Comparison of ENCODE assay signal across 18 cellular contexts in genomic region chr4:189835505-189835904, GRCh38.
"Had no signal": no experiment of that assay in that cellular context is flagged by ENCODE, and none has a peak within 500 bp of the region (broad histone marks: within the 10 kb centered on the region; RNA-seq: fewer than 3 reads in every experiment).

No MANE protein-coding gene starts in this region.

- FAIRE-seq: endometrium, small intestine had no signal

- H3K4me1 ChIP-seq: gastroesophageal sphincter, stomach, transverse colon had no signal

- H3K4me3 ChIP-seq: gastroesophageal sphincter, stomach, thoracic aorta, transverse colon had no signal

- H3K36me3 ChIP-seq: gastroesophageal sphincter, neutrophil, stomach, thoracic aorta, transverse colon had no signal

- H3K9me3 ChIP-seq: gastroesophageal sphincter, neutrophil, stomach, thoracic aorta, transverse colon had no signal

- H3K27ac ChIP-seq: gastroesophageal sphincter, neutrophil, stomach, thoracic aorta, transverse colon had no signal

- DNase-seq: cortex of kidney; effector memory CD4-positive, alpha-beta T cell; glutamatergic neuron; immature natural killer cell; left colon; naive thymus-derived CD4-positive, alpha-beta T cell; nephron progenitor cell; posterior cingulate gyrus; small intestine; stimulated activated CD4-positive, alpha-beta T cell treated with anti-CD3 and anti-CD28 coated beads, Interleukin-12 subunit alpha, Interleukin-12 subunit beta, amount 100 ng/mL, for 4 hours; stimulated activated naive CD4-positive, alpha-beta T cell; stomach; substantia nigra; transverse colon had no signal

- H3K27me3 ChIP-seq: gastroesophageal sphincter, neutrophil, stomach, transverse colon had no signal
